8 cellular contexts compared by ENCODE assay signal in genomic region chr10:58268454-58268945, GRCh38. TPM values are rescaled to one million over a fixed set of nuclear protein-coding genes. Genes with fewer than 3 reads are reported as not detected.
DNase-seq lines count a peak whose midpoint lies in the region; ATAC-seq and TF ChIP-seq lines count a peak whose summit lies in the region.

No MANE protein-coding gene starts in this region.

- H3K27me3 ChIP-seq in ectodermal cell (ENCODE audit: control insufficient read depth, insufficient read depth, low read length, poor library complexity, severe bottlenecking): peaks cover 8% of the 10 kb centered on the region

- H3K4me3 Mint-ChIP-seq in neural crest cell: peak overlapping the region; percentile 98

- H3K4me1 Mint-ChIP-seq in neural crest cell: peaks cover 62% of the 10 kb centered on the region

- H3K27ac ChIP-seq in C4-2B (peak overlapping the region; percentile 96), ectodermal cell (ENCODE audit: insufficient read depth, low read depth, low read length, poor library complexity, severe bottlenecking) (peak overlapping the region; percentile 86)

- peaks cover 4% of the 10 kb centered on the region for H3K27me3 Mint-ChIP-seq in neural crest cell (ENCODE audit: low read depth)

- peak overlapping the region; percentile 79 for H3K27ac Mint-ChIP-seq in neural crest cell (ENCODE audit: unreplicated experiment)

- TF ChIP-seq CTCF in C4-2B (conservative IDR thresholded peaks at IDR 0.05): no peak
- no peak for TF ChIP-seq CTCF in neural crest cell (conservative IDR thresholded peaks at IDR 0.05)

- H3K36me3 Mint-ChIP-seq in neural crest cell (ENCODE audit: low read depth): no peaks in the 10 kb centered on the region

- no peaks in the 10 kb centered on the region for H3K36me3 ChIP-seq in ectodermal cell (ENCODE audit: control insufficient read depth, insufficient read depth, low read length)

- DNase-seq in NCI-H226 (peak; percentile 62), neural crest cell (ENCODE audit: low read depth, low spot score) (no peak), cerebellar nuclear complex (lab: John Stamatoyannopoulos, UW) (no peak), hippocampal formation (lab: John Stamatoyannopoulos, UW) (no peak), MV-4-11 (lab: John Stamatoyannopoulos, UW) (no peak)

- peak; percentile 1 for ATAC-seq in GM21447 (IDR thresholded peaks at IDR 0.05; ENCODE audit: unreplicated experiment)

- H3K9me3 Mint-ChIP-seq in neural crest cell: no peaks in the 10 kb centered on the region

- H3K9me3 ChIP-seq in ectodermal cell (ENCODE audit: control insufficient read depth, low read length): no peaks in the 10 kb centered on the region

- H3K4me3 ChIP-seq in ectodermal cell (ENCODE audit: insufficient read depth, low read depth, low read length): peak overlapping the region; percentile 82

- WGBS in ectodermal cell, 2 experiments: 0% methylated on average over 11 to 13 of the region's 13 CpGs

- peaks cover 10% of the 10 kb centered on the region for H3K4me1 ChIP-seq in ectodermal cell (ENCODE audit: control insufficient read depth, insufficient read depth, low read length)

RNA-seq across cellular contexts. Expression of gene CISD1, which starts 0.5 kb away (rescaled TPM):
- 30.0 TPM for polyA plus RNA-seq in ectodermal cell (2013, experiment 1 of 4)
- 29.0 TPM for polyA plus RNA-seq in ectodermal cell (2013, experiment 2 of 4)
- polyA plus RNA-seq in ectodermal cell (2013, experiment 3 of 4): 30.0 TPM
- 37.7 TPM for polyA plus RNA-seq in ectodermal cell (2013, experiment 4 of 4)
- 33.1 and 33.5 TPM in 2 replicates for total RNA-seq in neural crest cell

RNA-seq across cellular contexts. Expression of gene IPMK, which starts 0.8 kb away (rescaled TPM):
- polyA plus RNA-seq in ectodermal cell (2013, experiment 1 of 4): 7.4 TPM
- polyA plus RNA-seq in ectodermal cell (2013, experiment 2 of 4): 7.6 TPM
- 7.0 TPM for polyA plus RNA-seq in ectodermal cell (2013, experiment 3 of 4)
- 7.1 TPM for polyA plus RNA-seq in ectodermal cell (2013, experiment 4 of 4)
- 6.7 and 7.1 TPM in 2 replicates for total RNA-seq in neural crest cell
